In genomic region chr1:211521102-211521815, GRCh38 we compare ENCODE assay signal across 1 cellular context.
TF ChIP-seq lines count a peak whose summit lies in the region.

No MANE protein-coding gene starts in this region.

TF ChIP-seq in HepG2, 621 proteins besides CTCF, POLR2A, EP300 and RAD21 (continued from another document and continues in another):
- TF ChIP-seq HNF1A (IDR thresholded peaks at IDR 0.05; ENCODE audit: low read depth) (no peak), HNF1A (CRISPR knock-in tag; IDR thresholded peaks at IDR 0.05; ENCODE audit: borderline replicate concordance) (peak; percentile 23; the same call in 1 of the 2 replicates), CHCHD3 (CRISPR knock-in tag; IDR thresholded peaks at IDR 0.05) (no peak), NKX3-1 (CRISPR knock-in tag; IDR thresholded peaks at IDR 0.05) (no peak), NFIB (CRISPR knock-in tag; IDR thresholded peaks at IDR 0.05; ENCODE audit: borderline replicate concordance) (no peak), ATF7 (IDR thresholded peaks at IDR 0.05) (no peak), ATF7 (CRISPR knock-in tag; IDR thresholded peaks at IDR 0.05) (no peak), SAFB2 (CRISPR knock-in tag; IDR thresholded peaks at IDR 0.05; ENCODE audit: borderline replicate concordance, low read depth) (no peak), SALL2 (CRISPR knock-in tag; IDR thresholded peaks at IDR 0.05) (no peak), CREB3 (CRISPR knock-in tag; IDR thresholded peaks at IDR 0.05) (no peak), ZBTB49 (CRISPR knock-in tag; IDR thresholded peaks at IDR 0.05; ENCODE audit: borderline replicate concordance) (no peak), DMTF1 (CRISPR knock-in tag; IDR thresholded peaks at IDR 0.05) (no peak), HES4 (CRISPR knock-in tag; IDR thresholded peaks at IDR 0.05; ENCODE audit: borderline replicate concordance) (no peak), ZNF7 (CRISPR knock-in tag; IDR thresholded peaks at IDR 0.05) (no peak), PHB2 (IDR thresholded peaks at IDR 0.05; ENCODE audit: partially characterized antibody) (no peak), ZBTB3 (CRISPR knock-in tag; IDR thresholded peaks at IDR 0.05; ENCODE audit: borderline replicate concordance, low read depth) (no peak), ZNF12 (CRISPR knock-in tag; IDR thresholded peaks at IDR 0.05) (no peak), TIGD3 (CRISPR knock-in tag; IDR thresholded peaks at IDR 0.05; ENCODE audit: borderline replicate concordance) (no peak), JUND (CRISPR knock-in tag; IDR thresholded peaks at IDR 0.05) (no peak), GLI4 (CRISPR knock-in tag; IDR thresholded peaks at IDR 0.05; ENCODE audit: borderline replicate concordance) (no peak), ZSCAN5A (CRISPR knock-in tag; IDR thresholded peaks at IDR 0.05; ENCODE audit: borderline replicate concordance) (no peak), ATM (IDR thresholded peaks at IDR 0.05; ENCODE audit: borderline replicate concordance) (no peak), HDAC2 (CRISPR knock-in tag; IDR thresholded peaks at IDR 0.05) (peak; percentile 71), CSRNP1 (CRISPR knock-in tag; IDR thresholded peaks at IDR 0.05) (no peak), ZUFSP (CRISPR knock-in tag; IDR thresholded peaks at IDR 0.05; ENCODE audit: borderline replicate concordance) (no peak), ZNF232 (CRISPR knock-in tag; IDR thresholded peaks at IDR 0.05; ENCODE audit: borderline replicate concordance) (no peak), MTA3 (CRISPR knock-in tag; IDR thresholded peaks at IDR 0.05) (no peak), SP1 (IDR thresholded peaks at IDR 0.05) (no peak), SP1 (CRISPR knock-in tag; IDR thresholded peaks at IDR 0.05) (no peak), ZNF501 (CRISPR knock-in tag; IDR thresholded peaks at IDR 0.05) (no peak), NFKB2 (CRISPR knock-in tag; IDR thresholded peaks at IDR 0.05; ENCODE audit: borderline replicate concordance) (no peak)
- TF ChIP-seq, protein P1, sequence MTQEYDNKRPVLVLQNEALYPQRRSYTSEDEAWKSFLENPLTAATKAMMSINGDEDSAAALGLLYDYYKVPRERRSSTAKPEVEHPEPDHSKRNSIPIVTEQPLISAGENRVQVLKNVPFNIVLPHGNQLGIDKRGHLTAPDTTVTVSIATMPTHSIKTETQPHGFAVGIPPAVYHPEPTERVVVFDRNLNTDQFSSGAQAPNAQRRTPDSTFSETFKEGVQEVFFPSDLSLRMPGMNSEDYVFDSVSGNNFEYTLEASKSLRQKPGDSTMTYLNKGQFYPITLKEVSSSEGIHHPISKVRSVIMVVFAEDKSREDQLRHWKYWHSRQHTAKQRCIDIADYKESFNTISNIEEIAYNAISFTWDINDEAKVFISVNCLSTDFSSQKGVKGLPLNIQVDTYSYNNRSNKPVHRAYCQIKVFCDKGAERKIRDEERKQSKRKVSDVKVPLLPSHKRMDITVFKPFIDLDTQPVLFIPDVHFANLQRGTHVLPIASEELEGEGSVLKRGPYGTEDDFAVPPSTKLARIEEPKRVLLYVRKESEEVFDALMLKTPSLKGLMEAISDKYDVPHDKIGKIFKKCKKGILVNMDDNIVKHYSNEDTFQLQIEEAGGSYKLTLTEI (CRISPR knock-in tag; conservative IDR thresholded peaks at IDR 0.05), result no peak
- TF ChIP-seq, protein P2, sequence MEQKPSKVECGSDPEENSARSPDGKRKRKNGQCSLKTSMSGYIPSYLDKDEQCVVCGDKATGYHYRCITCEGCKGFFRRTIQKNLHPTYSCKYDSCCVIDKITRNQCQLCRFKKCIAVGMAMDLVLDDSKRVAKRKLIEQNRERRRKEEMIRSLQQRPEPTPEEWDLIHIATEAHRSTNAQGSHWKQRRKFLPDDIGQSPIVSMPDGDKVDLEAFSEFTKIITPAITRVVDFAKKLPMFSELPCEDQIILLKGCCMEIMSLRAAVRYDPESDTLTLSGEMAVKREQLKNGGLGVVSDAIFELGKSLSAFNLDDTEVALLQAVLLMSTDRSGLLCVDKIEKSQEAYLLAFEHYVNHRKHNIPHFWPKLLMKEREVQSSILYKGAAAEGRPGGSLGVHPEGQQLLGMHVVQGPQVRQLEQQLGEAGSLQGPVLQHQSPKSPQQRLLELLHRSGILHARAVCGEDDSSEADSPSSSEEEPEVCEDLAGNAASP (CRISPR knock-in tag; IDR thresholded peaks at IDR 0.05; ENCODE audit: borderline replicate concordance), result peak; percentile 74; the same call in 1 of the 2 replicates
- TF ChIP-seq, protein P3, sequence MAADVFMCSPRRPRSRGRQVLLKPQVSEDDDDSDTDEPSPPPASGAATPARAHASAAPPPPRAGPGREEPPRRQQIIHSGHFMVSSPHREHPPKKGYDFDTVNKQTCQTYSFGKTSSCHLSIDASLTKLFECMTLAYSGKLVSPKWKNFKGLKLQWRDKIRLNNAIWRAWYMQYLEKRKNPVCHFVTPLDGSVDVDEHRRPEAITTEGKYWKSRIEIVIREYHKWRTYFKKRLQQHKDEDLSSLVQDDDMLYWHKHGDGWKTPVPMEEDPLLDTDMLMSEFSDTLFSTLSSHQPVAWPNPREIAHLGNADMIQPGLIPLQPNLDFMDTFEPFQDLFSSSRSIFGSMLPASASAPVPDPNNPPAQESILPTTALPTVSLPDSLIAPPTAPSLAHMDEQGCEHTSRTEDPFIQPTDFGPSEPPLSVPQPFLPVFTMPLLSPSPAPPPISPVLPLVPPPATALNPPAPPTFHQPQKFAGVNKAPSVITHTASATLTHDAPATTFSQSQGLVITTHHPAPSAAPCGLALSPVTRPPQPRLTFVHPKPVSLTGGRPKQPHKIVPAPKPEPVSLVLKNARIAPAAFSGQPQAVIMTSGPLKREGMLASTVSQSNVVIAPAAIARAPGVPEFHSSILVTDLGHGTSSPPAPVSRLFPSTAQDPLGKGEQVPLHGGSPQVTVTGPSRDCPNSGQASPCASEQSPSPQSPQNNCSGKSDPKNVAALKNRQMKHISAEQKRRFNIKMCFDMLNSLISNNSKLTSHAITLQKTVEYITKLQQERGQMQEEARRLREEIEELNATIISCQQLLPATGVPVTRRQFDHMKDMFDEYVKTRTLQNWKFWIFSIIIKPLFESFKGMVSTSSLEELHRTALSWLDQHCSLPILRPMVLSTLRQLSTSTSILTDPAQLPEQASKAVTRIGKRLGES (CRISPR knock-in tag; IDR thresholded peaks at IDR 0.05; ENCODE audit: borderline replicate concordance), result no peak
